In the genomic region with DNA sequence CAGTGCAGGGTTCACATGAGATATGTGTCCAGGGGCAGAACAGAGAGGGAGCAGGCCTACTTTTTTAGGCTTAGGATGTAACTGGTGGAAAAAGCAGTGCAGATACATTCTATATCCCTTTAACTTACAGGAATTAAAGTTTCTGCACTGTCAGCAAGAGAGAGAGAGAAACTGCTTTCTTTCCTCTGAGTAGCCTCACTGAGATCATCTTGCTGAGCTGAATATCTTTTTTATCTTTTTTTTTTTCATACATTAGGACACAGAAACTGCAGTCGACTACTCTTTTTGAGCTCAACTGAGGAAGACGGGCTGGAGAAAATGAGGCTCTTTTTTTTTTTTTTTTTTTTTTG, we compare ENCODE assay signal across 1 cellular context.
TF ChIP-seq lines count a peak whose summit lies in the region.

No MANE protein-coding gene starts in this region.

TF ChIP-seq in HepG2, 621 proteins besides CTCF, POLR2A, EP300 and RAD21:
- TF ChIP-seq CC2D1A (CRISPR knock-in tag; IDR thresholded peaks at IDR 0.05) (no peak), MAFF (IDR thresholded peaks at IDR 0.05; ENCODE audit: low read depth, low read length) (peak; percentile 69), MAFK (conservative IDR thresholded peaks at IDR 0.05 in 1 of 2, IDR thresholded peaks at IDR 0.05 in 1 of 2; ENCODE audit: low read length in 2 of 2) (peak; percentile 67 to 88)
- TF ChIP-seq, protein P1, sequence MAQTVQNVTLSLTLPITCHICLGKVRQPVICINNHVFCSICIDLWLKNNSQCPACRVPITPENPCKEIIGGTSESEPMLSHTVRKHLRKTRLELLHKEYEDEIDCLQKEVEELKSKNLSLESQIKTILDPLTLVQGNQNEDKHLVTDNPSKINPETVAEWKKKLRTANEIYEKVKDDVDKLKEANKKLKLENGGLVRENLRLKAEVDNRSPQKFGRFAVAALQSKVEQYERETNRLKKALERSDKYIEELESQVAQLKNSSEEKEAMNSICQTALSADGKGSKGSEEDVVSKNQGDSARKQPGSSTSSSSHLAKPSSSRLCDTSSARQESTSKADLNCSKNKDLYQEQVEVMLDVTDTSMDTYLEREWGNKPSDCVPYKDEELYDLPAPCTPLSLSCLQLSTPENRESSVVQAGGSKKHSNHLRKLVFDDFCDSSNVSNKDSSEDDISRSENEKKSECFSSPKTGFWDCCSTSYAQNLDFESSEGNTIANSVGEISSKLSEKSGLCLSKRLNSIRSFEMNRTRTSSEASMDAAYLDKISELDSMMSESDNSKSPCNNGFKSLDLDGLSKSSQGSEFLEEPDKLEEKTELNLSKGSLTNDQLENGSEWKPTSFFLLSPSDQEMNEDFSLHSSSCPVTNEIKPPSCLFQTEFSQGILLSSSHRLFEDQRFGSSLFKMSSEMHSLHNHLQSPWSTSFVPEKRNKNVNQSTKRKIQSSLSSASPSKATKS (CRISPR knock-in tag; IDR thresholded peaks at IDR 0.05), result no peak
- TF ChIP-seq, protein P2, sequence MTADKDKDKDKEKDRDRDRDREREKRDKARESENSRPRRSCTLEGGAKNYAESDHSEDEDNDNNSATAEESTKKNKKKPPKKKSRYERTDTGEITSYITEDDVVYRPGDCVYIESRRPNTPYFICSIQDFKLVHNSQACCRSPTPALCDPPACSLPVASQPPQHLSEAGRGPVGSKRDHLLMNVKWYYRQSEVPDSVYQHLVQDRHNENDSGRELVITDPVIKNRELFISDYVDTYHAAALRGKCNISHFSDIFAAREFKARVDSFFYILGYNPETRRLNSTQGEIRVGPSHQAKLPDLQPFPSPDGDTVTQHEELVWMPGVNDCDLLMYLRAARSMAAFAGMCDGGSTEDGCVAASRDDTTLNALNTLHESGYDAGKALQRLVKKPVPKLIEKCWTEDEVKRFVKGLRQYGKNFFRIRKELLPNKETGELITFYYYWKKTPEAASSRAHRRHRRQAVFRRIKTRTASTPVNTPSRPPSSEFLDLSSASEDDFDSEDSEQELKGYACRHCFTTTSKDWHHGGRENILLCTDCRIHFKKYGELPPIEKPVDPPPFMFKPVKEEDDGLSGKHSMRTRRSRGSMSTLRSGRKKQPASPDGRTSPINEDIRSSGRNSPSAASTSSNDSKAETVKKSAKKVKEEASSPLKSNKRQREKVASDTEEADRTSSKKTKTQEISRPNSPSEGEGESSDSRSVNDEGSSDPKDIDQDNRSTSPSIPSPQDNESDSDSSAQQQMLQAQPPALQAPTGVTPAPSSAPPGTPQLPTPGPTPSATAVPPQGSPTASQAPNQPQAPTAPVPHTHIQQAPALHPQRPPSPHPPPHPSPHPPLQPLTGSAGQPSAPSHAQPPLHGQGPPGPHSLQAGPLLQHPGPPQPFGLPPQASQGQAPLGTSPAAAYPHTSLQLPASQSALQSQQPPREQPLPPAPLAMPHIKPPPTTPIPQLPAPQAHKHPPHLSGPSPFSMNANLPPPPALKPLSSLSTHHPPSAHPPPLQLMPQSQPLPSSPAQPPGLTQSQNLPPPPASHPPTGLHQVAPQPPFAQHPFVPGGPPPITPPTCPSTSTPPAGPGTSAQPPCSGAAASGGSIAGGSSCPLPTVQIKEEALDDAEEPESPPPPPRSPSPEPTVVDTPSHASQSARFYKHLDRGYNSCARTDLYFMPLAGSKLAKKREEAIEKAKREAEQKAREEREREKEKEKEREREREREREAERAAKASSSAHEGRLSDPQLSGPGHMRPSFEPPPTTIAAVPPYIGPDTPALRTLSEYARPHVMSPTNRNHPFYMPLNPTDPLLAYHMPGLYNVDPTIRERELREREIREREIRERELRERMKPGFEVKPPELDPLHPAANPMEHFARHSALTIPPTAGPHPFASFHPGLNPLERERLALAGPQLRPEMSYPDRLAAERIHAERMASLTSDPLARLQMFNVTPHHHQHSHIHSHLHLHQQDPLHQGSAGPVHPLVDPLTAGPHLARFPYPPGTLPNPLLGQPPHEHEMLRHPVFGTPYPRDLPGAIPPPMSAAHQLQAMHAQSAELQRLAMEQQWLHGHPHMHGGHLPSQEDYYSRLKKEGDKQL (CRISPR knock-in tag; IDR thresholded peaks at IDR 0.05; ENCODE audit: low read depth), result no peak
- TF ChIP-seq, protein P3, sequence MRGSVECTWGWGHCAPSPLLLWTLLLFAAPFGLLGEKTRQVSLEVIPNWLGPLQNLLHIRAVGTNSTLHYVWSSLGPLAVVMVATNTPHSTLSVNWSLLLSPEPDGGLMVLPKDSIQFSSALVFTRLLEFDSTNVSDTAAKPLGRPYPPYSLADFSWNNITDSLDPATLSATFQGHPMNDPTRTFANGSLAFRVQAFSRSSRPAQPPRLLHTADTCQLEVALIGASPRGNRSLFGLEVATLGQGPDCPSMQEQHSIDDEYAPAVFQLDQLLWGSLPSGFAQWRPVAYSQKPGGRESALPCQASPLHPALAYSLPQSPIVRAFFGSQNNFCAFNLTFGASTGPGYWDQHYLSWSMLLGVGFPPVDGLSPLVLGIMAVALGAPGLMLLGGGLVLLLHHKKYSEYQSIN (CRISPR knock-in tag; IDR thresholded peaks at IDR 0.05; ENCODE audit: borderline replicate concordance), result no peak
